ENCODE assay signal across 22 cellular contexts in genomic region chr1:53274541-53275185, GRCh38. TPM values are rescaled to one million over a fixed set of nuclear protein-coding genes. Genes with fewer than 3 reads are reported as not detected.
DNase-seq lines count a peak whose midpoint lies in the region; ATAC-seq and TF ChIP-seq lines count a peak whose summit lies in the region.
"Had no signal": no experiment of that assay in that cellular context is flagged by ENCODE, and none has a peak within 500 bp of the region (broad histone marks: within the 10 kb centered on the region; RNA-seq: fewer than 3 reads in every experiment).

No MANE protein-coding gene starts in this region.

- H3K4me1 ChIP-seq in sigmoid colon: no peaks in the 10 kb centered on the region
- H3K4me1 ChIP-seq: Peyer's patch, SJSA1 had no signal

- H3K9me3 Mint-ChIP-seq in T-helper 2 cell treated with Interferon-gamma antibody and Interleukin-4, amounts not matched to agents 5 μg/mL and 100 μg/mL, for 36 hours: no peaks in the 10 kb centered on the region
- H3K9me3 Mint-ChIP-seq in endothelial cell (ENCODE audit: unreplicated experiment): no peaks in the 10 kb centered on the region
- H3K9me3 Mint-ChIP-seq: CD8-positive, alpha-beta T cell had no signal

- peak overlapping the region; percentile 53 for H3K27ac Mint-ChIP-seq in T-helper 2 cell treated with Interferon-gamma antibody and Interleukin-4, amounts not matched to agents 5 μg/mL and 100 μg/mL, for 36 hours
- H3K27ac Mint-ChIP-seq in endothelial cell (ENCODE audit: unreplicated experiment): peak overlapping the region; percentile 22
- H3K27ac Mint-ChIP-seq: CD8-positive, alpha-beta T cell had no signal

- TF ChIP-seq CTCF in RWPE1 (conservative IDR thresholded peaks at IDR 0.05; ENCODE audit: low read depth) (no peak), endothelial cell (IDR thresholded peaks at IDR 0.05; ENCODE audit: unreplicated experiment) (no peak), sigmoid colon (IDR thresholded peaks at IDR 0.05) (no peak), lower leg skin (IDR thresholded peaks at IDR 0.05) (no peak)

- peak overlapping the region; percentile 44 for H3K27ac ChIP-seq in RWPE1
- no peak overlapping the region for H3K27ac ChIP-seq in sigmoid colon
- H3K27ac ChIP-seq: 22Rv1, KMS-11, Peyer's patch, SJSA1 had no signal

- H3K36me3 Mint-ChIP-seq in T-helper 2 cell treated with Interferon-gamma antibody and Interleukin-4, amounts not matched to agents 5 μg/mL and 100 μg/mL, for 36 hours (ENCODE audit: low read depth): peaks cover 25% of the 10 kb centered on the region
- H3K36me3 Mint-ChIP-seq in endothelial cell (ENCODE audit: low read depth, unreplicated experiment): peaks cover 15% of the 10 kb centered on the region

- H3K4me3 Mint-ChIP-seq in T-helper 2 cell treated with Interferon-gamma antibody and Interleukin-4, amounts not matched to agents 5 μg/mL and 100 μg/mL, for 36 hours: no peak overlapping the region
- H3K4me3 Mint-ChIP-seq in endothelial cell (ENCODE audit: unreplicated experiment): peak overlapping the region; percentile 12
- H3K4me3 Mint-ChIP-seq: CD8-positive, alpha-beta T cell had no signal

- WGBS in sigmoid colon, 2 donors: 93 to 95% methylated on average over 13 of the region's 13 CpGs
- WGBS in lower leg skin, 2 donors: 87 to 91% methylated on average over 12 to 13 of the region's 13 CpGs

- CTCF ChIA-PET in RWPE1 (lab: Yijun Ruan, JAX): interaction anchor here (0.7 to 3.5 kb wide), 2 partner anchors 98 to 119 kb away, joined by 3 to 16 read pairs; no protein-coding TSS in a partner anchor

- no peaks in the 10 kb centered on the region for H3K36me3 ChIP-seq in sigmoid colon
- H3K36me3 ChIP-seq: Peyer's patch had no signal

- no peak for DNase-seq in T-helper 2 cell treated with Interferon-gamma antibody and Interleukin-4, amounts not matched to agents 5 μg/mL and 100 μg/mL, for 36 hours (ENCODE audit: low spot score)
- DNase-seq in T-helper 2 cell (no peak), RWPE1 (ENCODE audit: low spot score) (no peak), endothelial cell (ENCODE audit: low spot score) (no peak), sigmoid colon (peak; percentile 48), lower leg skin (ENCODE audit: low spot score in 2 of 2) (no peak), Right ventricle myocardium inferior (ENCODE audit: missing footprints) (no peak)
- no peak for DNase-seq in stimulated activated CD4-positive, alpha-beta T cell treated with anti-CD3 and anti-CD28 coated beads, Interleukin-12 subunit alpha, Interleukin-12 subunit beta, amount 100 ng/mL, for 4 hours
- DNase-seq: ACHN; Calu3; CD8-positive, alpha-beta T cell; GDM1; NCI-H1105 treated with DMSO at 0.1 percent for 48 hours; NCI-H2029 treated with DMSO at 0.1 percent for 48 hours; NCI-H226; NCI-H510A treated with DMSO at 0.1 percent for 48 hours; NCI-H748 treated with DMSO at 0.1 percent for 48 hours; Peyer's patch had no signal

- H3K9me3 ChIP-seq in sigmoid colon: no peaks in the 10 kb centered on the region
- H3K9me3 ChIP-seq: BLaER1 treated with 17β-estradiol and CSF1 and Interleukin-3, amounts not matched to agents 10 nM and 100 nM; Peyer's patch; SJSA1 had no signal

- TF ChIP-seq POLR2A in sigmoid colon (IDR thresholded peaks at IDR 0.05) (no peak), lower leg skin (IDR thresholded peaks at IDR 0.05) (no peak)

- intact Hi-C loops in sigmoid colon (cut with DNase I): no loop called here
- intact Hi-C loops in lower leg skin (cut with DNase I; ENCODE audit: low total_unique reads): no loop called here
- intact Hi-C loops in Right ventricle myocardium inferior (cut with DNase I): no loop called here

- peaks cover 4% of the 10 kb centered on the region for H3K4me1 Mint-ChIP-seq in T-helper 2 cell treated with Interferon-gamma antibody and Interleukin-4, amounts not matched to agents 5 μg/mL and 100 μg/mL, for 36 hours (ENCODE audit: low read depth)
- H3K4me1 Mint-ChIP-seq in endothelial cell (ENCODE audit: unreplicated experiment): no peaks in the 10 kb centered on the region

- TF ChIP-seq EP300 in sigmoid colon (IDR thresholded peaks at IDR 0.05): no peak

- H3K27me3 ChIP-seq in sigmoid colon: peaks cover 0 to 13% (median 0%) of the 10 kb centered on the region in 3 donors
- H3K27me3 ChIP-seq: BLaER1 treated with 17β-estradiol and CSF1 and Interleukin-3, amounts not matched to agents 10 nM and 100 nM; Peyer's patch; SJSA1 had no signal

- H3K27me3 Mint-ChIP-seq in T-helper 2 cell treated with Interferon-gamma antibody and Interleukin-4, amounts not matched to agents 5 μg/mL and 100 μg/mL, for 36 hours (ENCODE audit: low read depth): no peaks in the 10 kb centered on the region
- H3K27me3 Mint-ChIP-seq in endothelial cell (ENCODE audit: unreplicated experiment): peaks cover 10% of the 10 kb centered on the region

- H3K4me3 ChIP-seq in sigmoid colon: no peak overlapping the region
- no peak overlapping the region for H3K4me3 ChIP-seq in lower leg skin (ENCODE audit: low read depth, poor library complexity, severe bottlenecking)
- H3K4me3 ChIP-seq: BLaER1 treated with 17β-estradiol and CSF1 and Interleukin-3, amounts not matched to agents 10 nM and 100 nM; Peyer's patch; SJSA1 had no signal

- ATAC-seq in Right ventricle myocardium inferior: no peak
- ATAC-seq: CD8-positive, alpha-beta T cell had no signal

- POLR2A ChIA-PET in RWPE1 (lab: Yijun Ruan, JAX; ENCODE audit: low non-redundant PET): interaction anchor here (0.7 kb wide), 1 partner anchor 8 kb away, joined by 3 read pairs; no protein-coding TSS in a partner anchor

RNA-seq across cellular contexts. Expression of gene MAGOH, which starts 36.3 kb away (rescaled TPM):
- 57.3 TPM for total RNA-seq in endothelial cell (ENCODE audit: unreplicated experiment)
- 10 to 100 TPM; 12.2 to 46.4 (median 28.7) TPM for total RNA-seq in sigmoid colon
- polyA plus RNA-seq in sigmoid colon: 10 to 100 TPM; 73.9 to 98.4 (median 95.0) TPM
- total RNA-seq in lower leg skin: 10 to 100 TPM; 15.2 to 33.7 (median 21.1) TPM
- total RNA-seq in Right ventricle myocardium inferior: 24.0 TPM

RNA-seq across cellular contexts. Expression of gene LRP8, which starts 53.2 kb away (rescaled TPM):
- total RNA-seq in endothelial cell (ENCODE audit: unreplicated experiment) (15.8 TPM), sigmoid colon (1 to 10 TPM; 1.1 to 1.7 (median 1.2) TPM), lower leg skin (1 to 10 TPM in 3 of 4 donors, under 1 TPM in 1; 0.76 to 4.0 (median 2.0) TPM), Right ventricle myocardium inferior (1.2 TPM)
- polyA plus RNA-seq in sigmoid colon: 1 to 10 TPM in 2 of 3 donors, under 1 TPM in 1; 0.69 to 7.8 (median 3.0) TPM

RNA-seq across cellular contexts. Expression of gene CZIB, which starts 54.2 kb away (rescaled TPM):
- 65.0 TPM for total RNA-seq in endothelial cell (ENCODE audit: unreplicated experiment)
- total RNA-seq in sigmoid colon: 10 to 100 TPM; 79.2 to 95.6 (median 92.7) TPM
- 10 to 100 TPM; 49.4 to 69.1 (median 51.8) TPM for polyA plus RNA-seq in sigmoid colon
- 10 to 100 TPM; 19.1 to 39.8 (median 29.0) TPM for total RNA-seq in lower leg skin
- total RNA-seq in Right ventricle myocardium inferior: 60.7 TPM
